Comparison of ENCODE assay signal across 8 cellular contexts in the genomic region with DNA sequence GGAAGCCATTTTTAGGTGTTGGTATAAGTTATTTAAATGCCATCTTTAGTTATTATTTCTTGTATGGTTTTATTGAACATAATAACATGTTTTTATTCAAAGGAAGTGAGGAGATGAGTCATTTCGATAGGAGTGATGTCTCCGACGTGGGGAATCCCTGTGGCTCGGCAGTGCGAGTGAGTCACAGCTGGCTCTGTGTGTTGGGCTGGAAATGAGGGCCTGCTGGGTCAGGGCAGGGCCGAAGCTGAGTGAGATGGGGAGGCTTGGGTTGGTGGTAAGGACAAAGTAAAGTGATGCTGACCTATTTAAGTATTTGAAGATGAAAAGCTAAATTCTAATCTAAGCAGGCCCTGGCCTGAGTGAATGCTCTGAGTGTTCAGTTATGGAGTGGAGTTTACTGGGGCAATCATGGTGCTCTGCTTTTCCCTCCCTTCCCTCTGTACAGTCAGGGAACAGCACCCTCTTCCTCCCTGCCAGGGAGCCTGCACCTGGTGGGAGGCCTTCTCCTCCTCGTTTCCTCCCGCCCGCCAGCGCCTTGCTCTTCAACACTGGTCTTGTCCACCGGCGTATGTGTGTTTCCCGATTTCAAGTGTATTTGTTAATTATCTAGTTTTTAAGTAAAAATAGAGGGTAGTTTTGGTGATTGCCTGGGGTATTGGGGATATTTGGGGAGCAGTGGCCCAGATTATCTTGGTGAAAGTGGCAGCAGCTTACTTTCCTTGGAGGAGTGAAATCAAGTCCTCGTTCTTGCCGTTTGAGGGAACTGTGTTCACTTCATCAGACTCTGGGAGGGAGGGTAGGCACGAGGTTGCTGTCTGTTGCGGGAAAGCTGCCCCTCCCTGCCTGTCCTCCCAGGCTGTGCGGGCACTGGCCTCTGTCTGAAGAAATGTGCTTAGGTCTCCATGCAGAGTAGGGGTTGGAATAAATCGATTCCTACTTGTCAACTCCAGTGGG.
DNase-seq lines count a peak whose midpoint lies in the region; ATAC-seq and TF ChIP-seq lines count a peak whose summit lies in the region.

No MANE protein-coding gene starts in this region.

- intact Hi-C loops in dendritic cell treated with granulocyte-macrophage colony-stimulating factor and Interleukin-4, amounts not matched to agents 40 ng/mL and 50 ng/mL, for 4 days (cut with micrococcal nuclease) = no loop called here

- H3K4me3 Mint-ChIP-seq in dendritic cell treated with granulocyte-macrophage colony-stimulating factor and Interleukin-4, amounts not matched to agents 40 ng/mL and 50 ng/mL, for 4 days = no peak overlapping the region

- peaks cover 29% of the 10 kb centered on the region for H3K36me3 Mint-ChIP-seq in dendritic cell treated with granulocyte-macrophage colony-stimulating factor and Interleukin-4, amounts not matched to agents 40 ng/mL and 50 ng/mL, for 4 days (ENCODE audit: low read depth)

- peak; percentile 79 for ATAC-seq in GM19397 (IDR thresholded peaks at IDR 0.05; ENCODE audit: unreplicated experiment)
- peak; percentile 75 for ATAC-seq in HG03521 (IDR thresholded peaks at IDR 0.05; ENCODE audit: unreplicated experiment)

- peak overlapping the region; percentile 74 for H3K27ac Mint-ChIP-seq in dendritic cell treated with granulocyte-macrophage colony-stimulating factor and Interleukin-4, amounts not matched to agents 40 ng/mL and 50 ng/mL, for 4 days

- H3K27me3 Mint-ChIP-seq in dendritic cell treated with granulocyte-macrophage colony-stimulating factor and Interleukin-4, amounts not matched to agents 40 ng/mL and 50 ng/mL, for 4 days = peaks cover 11% of the 10 kb centered on the region

- DNase-seq in AG10803 (ENCODE audit: low read depth) = peak; percentile 83
- DNase-seq in activated CD4-positive, alpha-beta T cell treated with anti-CD3 and anti-CD28 coated beads, Interleukin-2, amount 50 U/mL, for 24 hours (ENCODE audit: low read depth in 1 of 2, low spot score in 1 of 2) = peak; percentile 59 to 80
- peak; percentile 52 for DNase-seq in myocyte (ENCODE audit: low read depth)
- peak; percentile 82 for DNase-seq in stimulated activated naive CD4-positive, alpha-beta T cell treated with Interleukin-2 at 50 U/mL for 16 hours (lab: John Stamatoyannopoulos, UW)
- DNase-seq in Kasumi-1 (lab: John Stamatoyannopoulos, UW) = no peak

- H3K4me3 ChIP-seq in AG10803 (ENCODE audit: low read length) = no peak overlapping the region

- 0 out of 2 replicates have a peak, but pooled peaks have one; percentile 5 for TF ChIP-seq CTCF in AG10803 (conservative IDR thresholded peaks at IDR 0.05; ENCODE audit: low read length)

- no peaks in the 10 kb centered on the region for H3K9me3 Mint-ChIP-seq in dendritic cell treated with granulocyte-macrophage colony-stimulating factor and Interleukin-4, amounts not matched to agents 40 ng/mL and 50 ng/mL, for 4 days

- H3K4me1 Mint-ChIP-seq in dendritic cell treated with granulocyte-macrophage colony-stimulating factor and Interleukin-4, amounts not matched to agents 40 ng/mL and 50 ng/mL, for 4 days (ENCODE audit: low read depth) = peaks cover 69% of the 10 kb centered on the region

Comparison
In these comparisons a context has a peak if more than half of its experiments do, and no peak if none do; other contexts are left out.
1. DNase-seq: peak in AG10803 (single experiment), activated CD4-positive, alpha-beta T cell treated with anti-CD3 and anti-CD28 coated beads, Interleukin-2, amount 50 U/mL, for 24 hours (2 of 2), myocyte (single experiment) and stimulated activated naive CD4-positive, alpha-beta T cell treated with Interleukin-2 at 50 U/mL for 16 hours (single experiment); none in Kasumi-1 (0 of 2).